1 cellular context compared by ENCODE assay signal in genomic region chr1:204867203-204867602, GRCh38.
TF ChIP-seq lines count a peak whose summit lies in the region.

No MANE protein-coding gene starts in this region.

TF ChIP-seq in H1, 55 proteins besides CTCF, POLR2A, EP300 and RAD21 (continued from another document):
- TF ChIP-seq GTF2F1 (IDR thresholded peaks at IDR 0.05; ENCODE audit: borderline replicate concordance, low read depth, low read length) (no peak), RBBP5 (IDR thresholded peaks at IDR 0.05; ENCODE audit: borderline replicate concordance, low read depth, low read length) (no peak), SRF (IDR thresholded peaks at IDR 0.05; ENCODE audit: low read depth, low read length) (no peak), SIN3A (conservative IDR thresholded peaks at IDR 0.05 in 1 of 2, IDR thresholded peaks at IDR 0.05 in 1 of 2; ENCODE audit: low read depth in 1 of 2, low read length in 2 of 2) (no peak)
TF ChIP-seq in H1: peak in this region for 0.
